1 cellular context compared by ENCODE assay signal in genomic region chr4:85452073-85452764, GRCh38.
TF ChIP-seq lines count a peak whose summit lies in the region.

No MANE protein-coding gene starts in this region.

TF ChIP-seq in GM23338, 12 proteins besides CTCF, POLR2A, EP300 and RAD21 (continued from another document):
- TF ChIP-seq, protein P1, sequence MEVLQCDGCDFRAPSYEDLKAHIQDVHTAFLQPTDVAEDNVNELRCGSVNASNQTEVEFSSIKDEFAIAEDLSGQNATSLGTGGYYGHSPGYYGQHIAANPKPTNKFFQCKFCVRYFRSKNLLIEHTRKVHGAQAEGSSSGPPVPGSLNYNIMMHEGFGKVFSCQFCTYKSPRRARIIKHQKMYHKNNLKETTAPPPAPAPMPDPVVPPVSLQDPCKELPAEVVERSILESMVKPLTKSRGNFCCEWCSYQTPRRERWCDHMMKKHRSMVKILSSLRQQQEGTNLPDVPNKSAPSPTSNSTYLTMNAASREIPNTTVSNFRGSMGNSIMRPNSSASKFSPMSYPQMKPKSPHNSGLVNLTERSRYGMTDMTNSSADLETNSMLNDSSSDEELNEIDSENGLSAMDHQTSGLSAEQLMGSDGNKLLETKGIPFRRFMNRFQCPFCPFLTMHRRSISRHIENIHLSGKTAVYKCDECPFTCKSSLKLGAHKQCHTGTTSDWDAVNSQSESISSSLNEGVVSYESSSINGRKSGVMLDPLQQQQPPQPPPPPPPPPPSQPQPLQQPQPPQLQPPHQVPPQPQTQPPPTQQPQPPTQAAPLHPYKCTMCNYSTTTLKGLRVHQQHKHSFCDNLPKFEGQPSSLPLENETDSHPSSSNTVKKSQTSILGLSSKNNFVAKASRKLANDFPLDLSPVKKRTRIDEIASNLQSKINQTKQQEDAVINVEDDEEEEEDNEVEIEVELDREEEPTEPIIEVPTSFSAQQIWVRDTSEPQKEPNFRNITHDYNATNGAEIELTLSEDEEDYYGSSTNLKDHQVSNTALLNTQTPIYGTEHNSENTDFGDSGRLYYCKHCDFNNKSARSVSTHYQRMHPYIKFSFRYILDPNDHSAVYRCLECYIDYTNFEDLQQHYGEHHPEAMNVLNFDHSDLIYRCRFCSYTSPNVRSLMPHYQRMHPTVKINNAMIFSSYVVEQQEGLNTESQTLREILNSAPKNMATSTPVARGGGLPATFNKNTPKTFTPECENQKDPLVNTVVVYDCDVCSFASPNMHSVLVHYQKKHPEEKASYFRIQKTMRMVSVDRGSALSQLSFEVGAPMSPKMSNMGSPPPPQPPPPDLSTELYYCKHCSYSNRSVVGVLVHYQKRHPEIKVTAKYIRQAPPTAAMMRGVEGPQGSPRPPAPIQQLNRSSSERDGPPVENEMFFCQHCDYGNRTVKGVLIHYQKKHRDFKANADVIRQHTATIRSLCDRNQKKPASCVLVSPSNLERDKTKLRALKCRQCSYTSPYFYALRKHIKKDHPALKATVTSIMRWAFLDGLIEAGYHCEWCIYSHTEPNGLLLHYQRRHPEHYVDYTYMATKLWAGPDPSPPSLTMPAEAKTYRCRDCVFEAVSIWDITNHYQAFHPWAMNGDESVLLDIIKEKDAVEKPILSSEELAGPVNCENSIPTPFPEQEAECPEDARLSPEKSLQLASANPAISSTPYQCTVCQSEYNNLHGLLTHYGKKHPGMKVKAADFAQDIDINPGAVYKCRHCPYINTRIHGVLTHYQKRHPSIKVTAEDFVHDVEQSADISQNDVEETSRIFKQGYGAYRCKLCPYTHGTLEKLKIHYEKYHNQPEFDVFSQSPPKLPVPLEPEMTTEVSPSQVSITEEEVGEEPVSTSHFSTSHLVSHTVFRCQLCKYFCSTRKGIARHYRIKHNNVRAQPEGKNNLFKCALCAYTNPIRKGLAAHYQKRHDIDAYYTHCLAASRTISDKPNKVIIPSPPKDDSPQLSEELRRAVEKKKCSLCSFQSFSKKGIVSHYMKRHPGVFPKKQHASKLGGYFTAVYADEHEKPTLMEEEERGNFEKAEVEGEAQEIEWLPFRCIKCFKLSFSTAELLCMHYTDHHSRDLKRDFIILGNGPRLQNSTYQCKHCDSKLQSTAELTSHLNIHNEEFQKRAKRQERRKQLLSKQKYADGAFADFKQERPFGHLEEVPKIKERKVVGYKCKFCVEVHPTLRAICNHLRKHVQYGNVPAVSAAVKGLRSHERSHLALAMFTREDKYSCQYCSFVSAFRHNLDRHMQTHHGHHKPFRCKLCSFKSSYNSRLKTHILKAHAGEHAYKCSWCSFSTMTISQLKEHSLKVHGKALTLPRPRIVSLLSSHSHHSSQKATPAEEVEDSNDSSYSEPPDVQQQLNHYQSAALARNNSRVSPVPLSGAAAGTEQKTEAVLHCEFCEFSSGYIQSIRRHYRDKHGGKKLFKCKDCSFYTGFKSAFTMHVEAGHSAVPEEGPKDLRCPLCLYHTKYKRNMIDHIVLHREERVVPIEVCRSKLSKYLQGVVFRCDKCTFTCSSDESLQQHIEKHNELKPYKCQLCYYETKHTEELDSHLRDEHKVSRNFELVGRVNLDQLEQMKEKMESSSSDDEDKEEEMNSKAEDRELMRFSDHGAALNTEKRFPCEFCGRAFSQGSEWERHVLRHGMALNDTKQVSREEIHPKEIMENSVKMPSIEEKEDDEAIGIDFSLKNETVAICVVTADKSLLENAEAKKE (CRISPR knock-in tag; IDR thresholded peaks at IDR 0.05), result no peak
- no peak for TF ChIP-seq CREB1 (CRISPR knock-in tag; IDR thresholded peaks at IDR 0.05; ENCODE audit: low read depth)
TF ChIP-seq in GM23338: peak in this region for 0.
